In genomic region chr15:72118400-72118978, GRCh38 we compare ENCODE assay signal across 7 cellular contexts. TPM values are rescaled to one million over a fixed set of nuclear protein-coding genes. Genes with fewer than 3 reads are reported as not detected.
DNase-seq lines count a peak whose midpoint lies in the region; ATAC-seq and TF ChIP-seq lines count a peak whose summit lies in the region.

TSS of gene SENP8 (plus strand) at chr15:72118403. CDS start at chr15:72139624, 21,221 bp downstream.

- H3K9me3 Mint-ChIP-seq in brain, result no peaks in the 10 kb centered on the region

- H3K36me3 ChIP-seq in MG63 (no peaks in the 10 kb centered on the region), kidney epithelial cell (ENCODE audit: control insufficient read depth, insufficient read depth, low read length) (no peaks in the 10 kb centered on the region), testis (ENCODE audit: low read depth, missing control alignments) (no peaks in the 10 kb centered on the region)

- TF ChIP-seq POLR2A in testis (IDR thresholded peaks at IDR 0.05), result no peak

- DNase-seq in GM10248 (ENCODE audit: extremely low spot score) (peak; percentile 71), MG63 (no peak), kidney epithelial cell (ENCODE audit: low read depth) (no peak), testis (peak; percentile 89)

- no peaks in the 10 kb centered on the region for H3K4me1 ChIP-seq in testis

- H3K36me3 Mint-ChIP-seq in brain, result no peaks in the 10 kb centered on the region

- H3K4me3 Mint-ChIP-seq in brain, result peak within 1 kb of the TSS; percentile 96 to 100 (median 99)

- TF ChIP-seq CTCF in GM10248 (IDR thresholded peaks at IDR 0.05; ENCODE audit: control extremely low read depth, extremely low read depth, low read depth, missing control alignments), result no peak
- no peak for TF ChIP-seq CTCF in brain (conservative IDR thresholded peaks at IDR 0.05)
- no peak for TF ChIP-seq CTCF in kidney epithelial cell (IDR thresholded peaks at IDR 0.05; ENCODE audit: insufficient read depth, low read length, poor library complexity, severe bottlenecking)
- no peak for TF ChIP-seq CTCF in testis (IDR thresholded peaks at IDR 0.05)

- intact Hi-C loops in testis (cut with DNase I; ENCODE audit: low total_unique reads), result no loop called here

- CTCF ChIA-PET in GM10248 (lab: Yijun Ruan, JAX), result interaction anchor here (1.0 kb wide), 2 partner anchors 9 to 14 kb away, joined by 3 to 5 read pairs; no protein-coding TSS in a partner anchor

- WGBS in testis, 2 donors, result 1% methylated on average over 25 of the region's 25 CpGs

- H3K9me3 ChIP-seq in MG63 (no peaks in the 10 kb centered on the region), testis (no peaks in the 10 kb centered on the region)

- peak; percentile 25 for ATAC-seq in GM21526 (IDR thresholded peaks at IDR 0.05; ENCODE audit: low FRiP score, unreplicated experiment)
- ATAC-seq in GM21367 (IDR thresholded peaks at IDR 0.05; ENCODE audit: unreplicated experiment), result no peak

- H3K27ac ChIP-seq in testis, result peak within 1 kb of the TSS; percentile 94 to 97

- H3K27me3 ChIP-seq in MG63, result no peaks in the 10 kb centered on the region
- H3K27me3 ChIP-seq in kidney epithelial cell (ENCODE audit: control insufficient read depth, insufficient read depth, low read length), result no peaks in the 10 kb centered on the region
- no peaks in the 10 kb centered on the region for H3K27me3 ChIP-seq in testis

- peaks cover 13% of the 10 kb centered on the region for H3K27me3 Mint-ChIP-seq in brain

- H3K4me1 Mint-ChIP-seq in brain, result peaks cover 60% of the 10 kb centered on the region

- POLR2A ChIA-PET in GM10248 (lab: Yijun Ruan, JAX), result interaction anchor here (0.6 to 1.1 kb wide), 3 partner anchors 9 to 23 kb away, joined by 3 to 5 read pairs (median 4); no protein-coding TSS in a partner anchor

- peak within 1 kb of the TSS; percentile 98 to 100 (median 99) for H3K27ac Mint-ChIP-seq in brain

- H3K4me3 ChIP-seq in MG63, result peak within 1 kb of the TSS; percentile 79
- H3K4me3 ChIP-seq in kidney epithelial cell (ENCODE audit: low read depth, low read length), result peak within 1 kb of the TSS; percentile 99
- H3K4me3 ChIP-seq in testis, result peak within 1 kb of the TSS; percentile 91 to 92

RNA-seq across cellular contexts. Expression of gene SENP8, which starts in this region (rescaled TPM):
- 0.84 and 1.7 TPM in 2 replicates for total RNA-seq in MG63 (2014; rRNA removed; shearing (Covaris generic); ENCODE audit: low replicate concordance)
- 1.9 TPM for polyA plus RNA-seq in brain (ENCODE audit: insufficient read depth, low read depth, low replicate concordance)
- 2.4 and 3.0 TPM in 2 replicates for total RNA-seq in kidney epithelial cell
- 10 to 100 TPM in 1 of 2 donors, 1 to 10 TPM in 1; 8.1 to 17.6 TPM for total RNA-seq in testis
- polyA plus RNA-seq in testis (ENCODE audit: insufficient read depth, low read depth, low replicate concordance), result 22.7 TPM

Comparison
In these comparisons a context has a peak if more than half of its experiments do, and no peak if none do; other contexts are left out.
1. DNase-seq: peak in GM10248 (single experiment) and testis (single experiment); none in MG63 (single experiment) and kidney epithelial cell (single experiment).
2. Peak in every context shown above with its lines, with median percentiles within 50 percentile points of each other: H3K4me3 ChIP-seq.